ENCODE assay signal across 11 cellular contexts in genomic region chr16:10600792-10601443, GRCh38. TPM values are rescaled to one million over a fixed set of nuclear protein-coding genes. Genes with fewer than 3 reads are reported as not detected.
DNase-seq lines count a peak whose midpoint lies in the region; ATAC-seq, FAIRE-seq and TF ChIP-seq lines count a peak whose summit lies in the region.
"Had no signal": no experiment of that assay in that cellular context is flagged by ENCODE, and none has a peak within 500 bp of the region (broad histone marks: within the 10 kb centered on the region; RNA-seq: fewer than 3 reads in every experiment).

No MANE protein-coding gene starts in this region.

- no peak overlapping the region for H3K23ac ChIP-seq in H1 (ENCODE audit: insufficient read length)

- H3K9ac ChIP-seq in H1 (replicated peaks in 1 of 4; ENCODE audit: extremely low read depth in 1 of 4, low read depth in 3 of 4, low read length in 3 of 4), result no peak overlapping the region
- H3K9ac ChIP-seq: BLaER1 had no signal

- DNase-seq in Caco-2, result no peak
- DNase-seq in H1 (ENCODE audit: low read depth in 1 of 2, low spot score in 2 of 2), result no peak
- DNase-seq in coronary artery (ENCODE audit: low spot score), result no peak
- DNase-seq in NCI-H2196 (lab: John Stamatoyannopoulos, UW; ENCODE audit: unreplicated experiment), result no peak
- DNase-seq in H7, result no peak
- no peak for DNase-seq in DMS79 (lab: John Stamatoyannopoulos, UW)
- DNase-seq: occipital lobe had no signal

- H2AFZ ChIP-seq in H1 (ENCODE audit: low read length), result no peak overlapping the region

- no TSS peak for BruUV-seq in Caco-2 (replicated peaks; lab: Mats Ljungman, UMichigan)

- POLR2A ChIA-PET in Caco-2 (lab: Charles Lee) (interaction anchor here (1.4 kb wide), 2 partner anchors 21 to 41 kb away, joined by 3 to 9 read pairs; no protein-coding TSS in a partner anchor), H1 (lab: Charles Lee; ENCODE audit: partially characterized antibody) (no interaction called here)

- H3K18ac ChIP-seq in H1 (ENCODE audit: extremely low read depth, low read length), result no peak overlapping the region; the same call in none of the 2 replicates

- no peak overlapping the region for H3K4me3 ChIP-seq in Caco-2 (ENCODE audit: low read depth, low read length)
- no peak overlapping the region for H3K4me3 ChIP-seq in H1 (ENCODE audit: extremely low read depth in 1 of 4, insufficient read depth in 2 of 4, low read depth in 3 of 4, low read length in 4 of 4)
- no peak overlapping the region for H3K4me3 ChIP-seq in mesodermal cell (ENCODE audit: extremely low read depth, insufficient read depth, low read length, poor library complexity, severe bottlenecking)
- H3K4me3 ChIP-seq in coronary artery, result no peak overlapping the region
- H3K4me3 ChIP-seq in H7 (ENCODE audit: insufficient read depth, low read depth, low read length), result no peak overlapping the region
- H3K4me3 ChIP-seq: BLaER1 had no signal

- H3K9me3 ChIP-seq in Caco-2, result no peaks in the 10 kb centered on the region
- H3K9me3 ChIP-seq in H1 (ENCODE audit: insufficient read depth in 2 of 2, low read depth in 1 of 2, low read length in 1 of 2), result no peaks in the 10 kb centered on the region
- no peaks in the 10 kb centered on the region for H3K9me3 ChIP-seq in mesodermal cell (ENCODE audit: control insufficient read depth, low read length)
- H3K9me3 ChIP-seq: BLaER1 had no signal

- no peak overlapping the region for H2AK5ac ChIP-seq in H1 (ENCODE audit: low read depth, low read length)

- no peaks in the 10 kb centered on the region for H3K79me1 ChIP-seq in H1 (ENCODE audit: low read depth, low read length)

- H3K36me3 ChIP-seq in Caco-2 (ENCODE audit: control insufficient read depth, insufficient read depth, low read length), result no peaks in the 10 kb centered on the region
- no peaks in the 10 kb centered on the region for H3K36me3 ChIP-seq in H1 (ENCODE audit: control insufficient read depth in 2 of 4, insufficient read depth in 4 of 4, low read length in 3 of 4)
- no peaks in the 10 kb centered on the region for H3K36me3 ChIP-seq in mesodermal cell (ENCODE audit: control insufficient read depth, insufficient read depth, low read length)
- H3K36me3 ChIP-seq in H7 (replicated peaks; ENCODE audit: control insufficient read depth, insufficient read depth, low read length), result no peaks in the 10 kb centered on the region
- H3K36me3 ChIP-seq: BLaER1 had no signal

- TF ChIP-seq POLR2A in H1 (IDR thresholded peaks at IDR 0.05; ENCODE audit: control extremely low read depth in 1 of 2, low read depth in 2 of 2, low read length in 2 of 2), result no peak

- no peak overlapping the region for H3K4ac ChIP-seq in H1 (replicated peaks; ENCODE audit: insufficient read length, low read depth, low read length)

- H2BK120ac ChIP-seq in H1 (replicated peaks; ENCODE audit: low read depth, low read length), result no peak overlapping the region

- H3K36me3 Mint-ChIP-seq in Caco-2 (ENCODE audit: insufficient read depth, unreplicated experiment), result no peaks in the 10 kb centered on the region

- FAIRE-seq in H1 (lab: Jason Lieb, UNC), result no peak
- FAIRE-seq: TTC549 had no signal

- peak overlapping the region; percentile 98 for H3K27ac Mint-ChIP-seq in Caco-2 (ENCODE audit: unreplicated experiment)

- H3K56ac ChIP-seq in H1 (replicated peaks; ENCODE audit: insufficient read length, low read depth, low read length), result no peak overlapping the region

- H3K4me2 ChIP-seq in H1 (ENCODE audit: insufficient read depth in 1 of 2, low read depth in 2 of 2, low read length in 2 of 2), result no peak overlapping the region
- H3K4me2 ChIP-seq: BLaER1 had no signal

- no peaks in the 10 kb centered on the region for H3K27me3 Mint-ChIP-seq in Caco-2 (ENCODE audit: insufficient read depth, unreplicated experiment)

- H2BK20ac ChIP-seq in H1 (ENCODE audit: low read length), result no peak overlapping the region

- no peaks in the 10 kb centered on the region for H3K9me3 Mint-ChIP-seq in Caco-2 (ENCODE audit: unreplicated experiment)

- H4K91ac ChIP-seq in H1 (replicated peaks; ENCODE audit: insufficient read length, low read length), result no peak overlapping the region

- no peak overlapping the region for H2BK12ac ChIP-seq in H1 (ENCODE audit: low read depth, low read length)

- H3K27me3 ChIP-seq in Caco-2 (replicated peaks; ENCODE audit: control insufficient read depth, insufficient read depth, low read length) (no peaks in the 10 kb centered on the region), H1 (replicated peaks in 1 of 4; ENCODE audit: control insufficient read depth in 3 of 4, extremely low read depth in 1 of 4, insufficient read depth in 3 of 4, low read length in 3 of 4) (no peaks in the 10 kb centered on the region; a peak in 1 of 7 replicates), H7 (ENCODE audit: control insufficient read depth, insufficient read depth, low read length) (no peaks in the 10 kb centered on the region)
- H3K27me3 ChIP-seq: BLaER1 had no signal

- H3K4me1 ChIP-seq in Caco-2 (peaks cover 30% of the 10 kb centered on the region), H1 (replicated peaks in 1 of 4; ENCODE audit: control insufficient read depth in 3 of 4, insufficient read depth in 4 of 4, low read length in 3 of 4) (peaks cover 0 to 3% (median 0%) of the 10 kb centered on the region in 4 experiments; a peak in 2 of 7 replicates), mesodermal cell (ENCODE audit: control insufficient read depth, insufficient read depth, low read length, poor library complexity, severe bottlenecking) (peaks cover 7% of the 10 kb centered on the region)

- intact Hi-C loops in Caco-2 (cut with micrococcal nuclease; ENCODE audit: unreplicated experiment), result loop anchor here (1.0 kb wide), 2 partner anchors 9 to 21 kb away; no protein-coding TSS in a partner anchor

- no peak overlapping the region for H3K4me3 Mint-ChIP-seq in Caco-2 (ENCODE audit: unreplicated experiment)

- no peak for TF ChIP-seq EP300 in H1 (IDR thresholded peaks at IDR 0.05; ENCODE audit: borderline replicate concordance in 1 of 2, low read depth in 2 of 2, low read length in 2 of 2)

- no peak overlapping the region for H3K14ac ChIP-seq in H1 (ENCODE audit: insufficient read length)

- H4K8ac ChIP-seq in H1 (ENCODE audit: extremely low read depth, insufficient read depth, low read length), result peak overlapping the region; percentile 36; the same call in 1 of the 2 replicates

- TF ChIP-seq CTCF in Caco-2 (IDR thresholded peaks at IDR 0.05; ENCODE audit: insufficient read depth in 1 of 2, low read depth in 1 of 2, low read length in 1 of 2, severe bottlenecking in 1 of 2, unreplicated experiment in 1 of 2) (no peak), H1 (IDR thresholded peaks at IDR 0.05; ENCODE audit: control extremely low read depth in 1 of 3, insufficient read depth in 1 of 3, low read depth in 1 of 3, low read length in 3 of 3) (no peak), coronary artery (IDR thresholded peaks at IDR 0.05) (no peak)

- peaks cover 2% of the 10 kb centered on the region; the same call in 1 of the 2 replicates for H3K23me2 ChIP-seq in H1 (ENCODE audit: low read depth, low read length)

- peak; percentile 39 for ATAC-seq in HG02642 (IDR thresholded peaks at IDR 0.05; ENCODE audit: poor library complexity, unreplicated experiment)

- H3K4me1 Mint-ChIP-seq in Caco-2 (ENCODE audit: low read depth, unreplicated experiment), result peaks cover 24% of the 10 kb centered on the region

- H3K79me2 ChIP-seq in H1 (ENCODE audit: control insufficient read depth in 1 of 2, insufficient read depth in 2 of 2, low read length in 2 of 2), result no peaks in the 10 kb centered on the region

- no peak overlapping the region for H4K5ac ChIP-seq in H1 (ENCODE audit: insufficient read length, low read depth, low read length)

- WGBS in H1 (ENCODE audit: extremely low coverage in 1 of 2, insufficient coverage in 1 of 2, insufficient read length in 1 of 2, insufficient replicate concordance in 2 of 2, low coverage in 1 of 2, low lambda C conversion rate in 2 of 2, missing lambda C conversion rate in 1 of 2), 2 experiments, result 88% methylated on average over 12 of the region's 12 CpGs; no CpG with 5 or more reads in 1 of the 2 experiments
- 84 to 85% methylated on average over 7 of the region's 12 CpGs for WGBS in mesodermal cell (ENCODE audit: insufficient coverage in 2 of 2), 2 experiments

- TF ChIP-seq RAD21 in H1 (IDR thresholded peaks at IDR 0.05 in 1 of 2, conservative IDR thresholded peaks at IDR 0.05 in 1 of 2; ENCODE audit: low read depth in 2 of 2, low read length in 2 of 2), result no peak

- H2BK5ac ChIP-seq in H1 (ENCODE audit: low read depth, low read length), result no peak overlapping the region

- CTCF ChIA-PET in Caco-2 (lab: Charles Lee) (no interaction called here), H1 (lab: Charles Lee; ENCODE audit: partially characterized antibody) (interaction anchor here (0.6 to 3.4 kb wide), 6 partner anchors 9 to 1338 kb away, joined by 3 to 22 read pairs (median 3); partner anchors contain the start of gene EMP2)

- H4K20me1 ChIP-seq in H1 (replicated peaks in 1 of 2; ENCODE audit: control insufficient read depth in 1 of 2, insufficient read depth in 2 of 2, low read length in 2 of 2), result no peaks in the 10 kb centered on the region
- H4K20me1 ChIP-seq: BLaER1 had no signal

- no peak overlapping the region for H3K27ac ChIP-seq in H1 (ENCODE audit: low read depth, low read length)
- peak overlapping the region; percentile 68 for H3K27ac ChIP-seq in mesodermal cell (ENCODE audit: low read depth, low read length, severe bottlenecking)
- no peak overlapping the region for H3K27ac ChIP-seq in coronary artery
- H3K27ac ChIP-seq: BLaER1 had no signal

- H2BK15ac ChIP-seq in H1 (ENCODE audit: low read length), result peak overlapping the region; percentile 5; the same call in 1 of the 2 replicates

TF ChIP-seq in H1, 55 proteins besides CTCF, POLR2A, EP300 and RAD21 (continues in another document):
- TF ChIP-seq SRF (IDR thresholded peaks at IDR 0.05; ENCODE audit: low read depth, low read length) (no peak), E2F6 (IDR thresholded peaks at IDR 0.05) (no peak)

RNA-seq across cellular contexts. Expression of gene EMP2, which starts 20.5 kb away (rescaled TPM):
- total RNA-seq in Caco-2 (2022), result 187 and 198 TPM in 2 replicates
- 21.8 and 22.6 TPM in 2 replicates for total RNA-seq in H1 (2021; fragmentation: NEBNext Ultra II Directional; extraction: Animal tissue kit (Norgen Biotek cat#: 25700))
- polyA plus RNA-seq in H1 (2011; rRNA removed), result 13.5 and 23.3 TPM in 2 replicates
- 8.8 TPM for polyA plus RNA-seq in H1 (2011; cell fraction: cytosol; rRNA removed)
- polyA plus RNA-seq in H1 (2011; cell fraction: nucleus; rRNA removed), result 17.4 TPM
- polyA plus RNA-seq in H1 (2012, experiment 1 of 2), result 18.9 to 24.7 TPM (median 22.2 TPM) in 4 replicates
- polyA plus RNA-seq in H1 (2012, experiment 2 of 2), result 13.7 TPM
- 22.0 TPM for polyA plus RNA-seq in H1 (2013, experiment 1 of 2)
- 23.3 TPM for polyA plus RNA-seq in H1 (2013, experiment 2 of 2)
- 36.1 and 42.7 TPM in 2 replicates for polyA minus RNA-seq in H1 (2011; rRNA and poly(A)+ RNA removed)
- polyA minus RNA-seq in H1 (2011; cell fraction: cytosol; rRNA and poly(A)+ RNA removed), result 13.1 TPM
- polyA minus RNA-seq in H1 (2011; cell fraction: nucleus; rRNA and poly(A)+ RNA removed), result 8.5 TPM
- 34.1 TPM for polyA plus RNA-seq in mesodermal cell (2013, experiment 1 of 2)
- 37.5 TPM for polyA plus RNA-seq in mesodermal cell (2013, experiment 2 of 2)
- 7.1 and 8.1 TPM in 2 replicates for total RNA-seq in H7 (2014; rRNA removed; shearing (Covaris generic))
